11 cellular contexts compared by ENCODE assay signal in genomic region chr20:33106058-33106620, GRCh38. TPM values are rescaled to one million over a fixed set of nuclear protein-coding genes. Genes with fewer than 3 reads are reported as not detected.
"Had no signal": no experiment of that assay in that cellular context is flagged by ENCODE, and none has a peak within 500 bp of the region (broad histone marks: within the 10 kb centered on the region; RNA-seq: fewer than 3 reads in every experiment).

No MANE protein-coding gene starts in this region.

RNA-seq across cellular contexts. Expression of gene BPIFB4, which starts 26.7 kb away (rescaled TPM):
- total RNA-seq: ascending aorta; breast epithelium; gastrocnemius medialis; kidney epithelial cell; lower leg skin; mesothelial cell of epicardium; natural killer cell treated with Interleukin-12 subunit alpha and Interleukin-12 subunit beta and Interleukin-15 and Interleukin-18, amount 100 ng/mL, for 72 hours; suprapubic skin; transverse colon had no signal
- polyA plus RNA-seq: esophagus had no signal

RNA-seq across cellular contexts. Expression of gene BPIFB3, which starts 52.4 kb away (rescaled TPM):
- total RNA-seq: ascending aorta; breast epithelium; gastrocnemius medialis; kidney epithelial cell; lower leg skin; mesothelial cell of epicardium; natural killer cell treated with Interleukin-12 subunit alpha and Interleukin-12 subunit beta and Interleukin-15 and Interleukin-18, amount 100 ng/mL, for 72 hours; suprapubic skin; transverse colon had no signal
- polyA plus RNA-seq: adipose tissue, esophagus had no signal
